ENCODE assay signal across 9 cellular contexts in genomic region chr17:83125515-83126274, GRCh38. TPM values are rescaled to one million over a fixed set of nuclear protein-coding genes. Genes with fewer than 3 reads are reported as not detected.
DNase-seq lines count a peak whose midpoint lies in the region; ATAC-seq and TF ChIP-seq lines count a peak whose summit lies in the region.
"Had no signal": no experiment of that assay in that cellular context is flagged by ENCODE, and none has a peak within 500 bp of the region (broad histone marks: within the 10 kb centered on the region; RNA-seq: fewer than 3 reads in every experiment).

No MANE protein-coding gene starts in this region.

- WGBS in mammary epithelial cell (ENCODE audit: low coverage, missing lambda C conversion rate): 19% methylated on average over 18 of the region's 21 CpGs

- no peak for TF ChIP-seq CTCF in CD4-positive, alpha-beta T cell (IDR thresholded peaks at IDR 0.05)
- TF ChIP-seq CTCF in MM.1S (IDR thresholded peaks at IDR 0.05; ENCODE audit: low read length) (no peak), mammary epithelial cell (conservative IDR thresholded peaks at IDR 0.05 in 1 of 2, IDR thresholded peaks at IDR 0.05 in 1 of 2; ENCODE audit: extremely low read depth in 1 of 2, insufficient read depth in 1 of 2, low read depth in 1 of 2, low read length in 2 of 2) (no peak)

- CTCF ChIA-PET in CD4-positive, alpha-beta T cell (lab: Charles Lee): no interaction called here
- CTCF ChIA-PET in mammary epithelial cell (lab: Charles Lee; ENCODE audit: low non-redundant PET): interaction anchor here (0.7 kb wide), 1 partner anchor 46 kb away, joined by 6 read pairs; the partner anchor contains the start of gene METRNL

- H3K27ac ChIP-seq in CD4-positive, alpha-beta T cell (ENCODE audit: low read depth, low read length): no peak overlapping the region
- H3K27ac ChIP-seq in MM.1S (ENCODE audit: low read length) (no peak overlapping the region), mammary epithelial cell (ENCODE audit: insufficient read depth, low read depth, low read length) (no peak overlapping the region)
- H3K27ac ChIP-seq in effector memory CD4-positive, alpha-beta T cell (ENCODE audit: insufficient read depth, low read length, poor library complexity, severe bottlenecking): no peak overlapping the region

- H3K9me2 ChIP-seq in MM.1S (replicated peaks; ENCODE audit: insufficient read depth, low read length): no peaks in the 10 kb centered on the region

- peaks cover 45% of the 10 kb centered on the region for H3K27me3 Mint-ChIP-seq in CD4-positive, alpha-beta T cell
- H3K27me3 Mint-ChIP-seq in natural killer cell treated with Interleukin-12 subunit alpha and Interleukin-12 subunit beta and Interleukin-15 and Interleukin-18, amount 100 ng/mL, for 72 hours: peaks cover 17 to 20% of the 10 kb centered on the region in 2 donors

- intact Hi-C loops in CD4-positive, alpha-beta T cell (cut with DNase I, micrococcal nuclease): no loop called here
- intact Hi-C loops in mammary epithelial cell (cut with micrococcal nuclease): no loop called here

- H3K4me1 ChIP-seq in MM.1S (ENCODE audit: low read length) (0 out of 2 replicates have a peak, but pooled peaks cover 5% of the 10 kb centered on the region), mammary epithelial cell (ENCODE audit: insufficient read depth, low read length) (peaks cover 4% of the 10 kb centered on the region)
- peaks cover 7% of the 10 kb centered on the region for H3K4me1 ChIP-seq in effector memory CD4-positive, alpha-beta T cell (ENCODE audit: control insufficient read depth, insufficient read depth, low read length, poor library complexity, severe bottlenecking)

- peak; percentile 83 for ATAC-seq in CD4-positive, alpha-beta T cell (ENCODE audit: poor library complexity)
- peak; percentile 58 to 85 for ATAC-seq in natural killer cell treated with Interleukin-12 subunit alpha and Interleukin-12 subunit beta and Interleukin-15 and Interleukin-18, amount 100 ng/mL, for 72 hours

- H3F3A ChIP-seq in MM.1S (ENCODE audit: insufficient read depth, low read length): no peaks in the 10 kb centered on the region

- no peaks in the 10 kb centered on the region for H3K36me3 Mint-ChIP-seq in CD4-positive, alpha-beta T cell (ENCODE audit: low read depth)
- no peaks in the 10 kb centered on the region for H3K36me3 Mint-ChIP-seq in natural killer cell treated with Interleukin-12 subunit alpha and Interleukin-12 subunit beta and Interleukin-15 and Interleukin-18, amount 100 ng/mL, for 72 hours

- no peaks in the 10 kb centered on the region for H4K20me1 ChIP-seq in MM.1S (ENCODE audit: insufficient read depth, low read length)
- H4K20me1 ChIP-seq in mammary epithelial cell (ENCODE audit: insufficient read depth, low read length): no peaks in the 10 kb centered on the region

- DNase-seq in CD4-positive, alpha-beta T cell: peak in 1 of 10 experiments; percentile 46
- DNase-seq in MM.1S (no peak), mammary epithelial cell (peak; percentile 33), middle frontal gyrus (ENCODE audit: extremely low spot score, low spot score) (no peak), NCI-H2196 (lab: John Stamatoyannopoulos, UW; ENCODE audit: unreplicated experiment) (no peak), C1 segment of cervical spinal cord (lab: John Stamatoyannopoulos, UW) (no peak)
- DNase-seq in natural killer cell treated with Interleukin-12 subunit alpha and Interleukin-12 subunit beta and Interleukin-15 and Interleukin-18, amount 100 ng/mL, for 72 hours (ENCODE audit: low spot score): peak; percentile 66
- no peak for DNase-seq in effector memory CD4-positive, alpha-beta T cell
- DNase-seq: NCI-H1048 had no signal

- H3K79me2 ChIP-seq in MM.1S (ENCODE audit: low read length) (no peaks in the 10 kb centered on the region), mammary epithelial cell (ENCODE audit: insufficient read depth, low read length) (no peaks in the 10 kb centered on the region)

- POLR2A ChIA-PET in CD4-positive, alpha-beta T cell (lab: Charles Lee): interaction anchor here (0.6 to 1.1 kb wide), 2 partner anchors 75 to 144 kb away, joined by 3 read pairs; no protein-coding TSS in a partner anchor

- dilution Hi-C loops in mammary epithelial cell (cut with HindIII; ENCODE audit: low sequenced_read_pairs): no loop called here

- peaks cover 21% of the 10 kb centered on the region for H3K27me3 ChIP-seq in CD4-positive, alpha-beta T cell (ENCODE audit: control insufficient read depth, insufficient read depth, low read length)
- H3K27me3 ChIP-seq in MM.1S (replicated peaks; ENCODE audit: insufficient read depth, low read length) (peaks cover 86% of the 10 kb centered on the region), mammary epithelial cell (ENCODE audit: insufficient read depth, low read length) (peaks cover 13% of the 10 kb centered on the region)
- H3K27me3 ChIP-seq in effector memory CD4-positive, alpha-beta T cell (replicated peaks; ENCODE audit: control insufficient read depth, insufficient read depth, low read length, poor library complexity, severe bottlenecking): no peaks in the 10 kb centered on the region

- H3K27ac Mint-ChIP-seq in CD4-positive, alpha-beta T cell: peak overlapping the region; percentile 88
- peak overlapping the region; percentile 65 to 67 for H3K27ac Mint-ChIP-seq in natural killer cell treated with Interleukin-12 subunit alpha and Interleukin-12 subunit beta and Interleukin-15 and Interleukin-18, amount 100 ng/mL, for 72 hours

- H3K4me2 ChIP-seq in MM.1S (ENCODE audit: low read depth, low read length) (peak overlapping the region; percentile 34; the same call in 1 of the 2 replicates), mammary epithelial cell (ENCODE audit: insufficient read depth, low read depth, low read length) (no peak overlapping the region)

- H3K9me3 ChIP-seq in CD4-positive, alpha-beta T cell (ENCODE audit: control insufficient read depth, low read length): no peaks in the 10 kb centered on the region
- H3K9me3 ChIP-seq in MM.1S (replicated peaks; ENCODE audit: insufficient read depth, low read length) (no peaks in the 10 kb centered on the region), mammary epithelial cell (replicated peaks; ENCODE audit: insufficient read depth, low read length) (no peaks in the 10 kb centered on the region)
- H3K9me3 ChIP-seq in effector memory CD4-positive, alpha-beta T cell (ENCODE audit: control insufficient read depth, low read length): no peaks in the 10 kb centered on the region

- H3K9me3 Mint-ChIP-seq in CD4-positive, alpha-beta T cell: no peaks in the 10 kb centered on the region
- H3K9me3 Mint-ChIP-seq in natural killer cell treated with Interleukin-12 subunit alpha and Interleukin-12 subunit beta and Interleukin-15 and Interleukin-18, amount 100 ng/mL, for 72 hours: no peaks in the 10 kb centered on the region

- BruUV-seq in mammary epithelial cell (replicated peaks; lab: Mats Ljungman, UMichigan): no TSS peak

- H3K36me3 ChIP-seq in MM.1S (replicated peaks; ENCODE audit: insufficient read depth, low read length): no peaks in the 10 kb centered on the region
- H3K36me3 ChIP-seq in mammary epithelial cell (ENCODE audit: insufficient read depth, low read length): no peaks in the 10 kb centered on the region
- no peaks in the 10 kb centered on the region for H3K36me3 ChIP-seq in effector memory CD4-positive, alpha-beta T cell (ENCODE audit: control insufficient read depth, insufficient read depth, low read length)

- H3K4me1 Mint-ChIP-seq in CD4-positive, alpha-beta T cell (ENCODE audit: low read depth): peaks cover 13% of the 10 kb centered on the region
- H3K4me1 Mint-ChIP-seq in natural killer cell treated with Interleukin-12 subunit alpha and Interleukin-12 subunit beta and Interleukin-15 and Interleukin-18, amount 100 ng/mL, for 72 hours (ENCODE audit: low read depth in 2 of 2): peaks cover 23 to 31% of the 10 kb centered on the region in 2 donors

- in situ Hi-C loops in mammary epithelial cell (cut with MboI; ENCODE audit: low sequenced_read_pairs in 2 of 2): no loop called here

- H3K4me3 ChIP-seq in MM.1S (ENCODE audit: low read length): no peak overlapping the region
- no peak overlapping the region for H3K4me3 ChIP-seq in mammary epithelial cell (replicated peaks in 1 of 3; ENCODE audit: insufficient read depth in 1 of 3, low read depth in 2 of 3, low read length in 3 of 3)
- H3K4me3 ChIP-seq in effector memory CD4-positive, alpha-beta T cell (ENCODE audit: insufficient read depth, low read depth, low read length, poor library complexity, severe bottlenecking): no peak overlapping the region

- H3K9ac ChIP-seq in MM.1S (ENCODE audit: low read length): peak overlapping the region; percentile 15; the same call in 1 of the 2 replicates
- H3K9ac ChIP-seq in mammary epithelial cell (ENCODE audit: insufficient read depth, low read length): no peak overlapping the region

- H2AFZ ChIP-seq in MM.1S (ENCODE audit: low read length) (no peak overlapping the region), mammary epithelial cell (ENCODE audit: low read depth, low read length) (no peak overlapping the region)

- peak overlapping the region; percentile 46 for H3K4me3 Mint-ChIP-seq in CD4-positive, alpha-beta T cell
- peak overlapping the region; percentile 35 for H3K4me3 Mint-ChIP-seq in natural killer cell treated with Interleukin-12 subunit alpha and Interleukin-12 subunit beta and Interleukin-15 and Interleukin-18, amount 100 ng/mL, for 72 hours

RNA-seq across cellular contexts. Expression of gene METRNL, which starts 46.3 kb away (rescaled TPM):
- total RNA-seq in CD4-positive, alpha-beta T cell: 10 to 100 TPM; 24.5 to 26.9 TPM
- 1 to 10 TPM; 2.5 to 9.6 TPM for total RNA-seq in mammary epithelial cell
- 4.7 TPM for polyA plus RNA-seq in mammary epithelial cell
- 1.1 TPM for polyA minus RNA-seq in mammary epithelial cell
- 100 to 1,000 TPM; 179 to 208 TPM for total RNA-seq in natural killer cell treated with Interleukin-12 subunit alpha and Interleukin-12 subunit beta and Interleukin-15 and Interleukin-18, amount 100 ng/mL, for 72 hours

Comparison
In these comparisons a context has a peak if more than half of its experiments do, and no peak if none do; other contexts are left out.
1. DNase-seq: peak in mammary epithelial cell (single experiment) and natural killer cell treated with Interleukin-12 subunit alpha and Interleukin-12 subunit beta and Interleukin-15 and Interleukin-18, amount 100 ng/mL, for 72 hours (single experiment); none in MM.1S (single experiment), effector memory CD4-positive, alpha-beta T cell (0 of 3), middle frontal gyrus (single experiment), NCI-H2196 (single experiment) and C1 segment of cervical spinal cord (0 of 14).
2. RNA of gene METRNL, which starts 46.3 kb away (total RNA-seq): 179 to 208 TPM in natural killer cell treated with Interleukin-12 subunit alpha and Interleukin-12 subunit beta and Interleukin-15 and Interleukin-18, amount 100 ng/mL, for 72 hours; 24.5 to 26.9 TPM in CD4-positive, alpha-beta T cell and 2.5 to 9.6 TPM in mammary epithelial cell; every median in the first group is over 4 times any median in the second.